Comparison of ENCODE assay signal across 8 cellular contexts in genomic region chr3:73502609-73503560, GRCh38.
DNase-seq lines count a peak whose midpoint lies in the region; ATAC-seq, FAIRE-seq and TF ChIP-seq lines count a peak whose summit lies in the region.

No MANE protein-coding gene starts in this region.

- H3K4me2 ChIP-seq in OCI-LY1 (ENCODE audit: low read length): peak overlapping the region; percentile 47

- TF ChIP-seq CTCF in OCI-LY1 (IDR thresholded peaks at IDR 0.05; ENCODE audit: low read length) (peak; percentile 91), omental fat pad (IDR thresholded peaks at IDR 0.05) (peak in 1 of 3 donors; percentile 34), uterus (IDR thresholded peaks at IDR 0.05) (peak; percentile 73 to 92 (median 82))

- no peaks in the 10 kb centered on the region for H3K9me3 Mint-ChIP-seq in activated T-cell treated with anti-CD3 and anti-CD28 coated beads, Interleukin-2, amount 50 U/mL, for 72 hours

- H2AFZ ChIP-seq in OCI-LY1 (ENCODE audit: low read length): no peak overlapping the region; the same call in 1 of the 2 replicates

- H3K4me1 ChIP-seq in OCI-LY1 (ENCODE audit: insufficient read depth, low read length, severe bottlenecking) (peaks cover 21% of the 10 kb centered on the region), uterus (peaks cover 3 to 13% of the 10 kb centered on the region in 2 donors)

- H3K9me3 ChIP-seq in OCI-LY1 (ENCODE audit: low read length) (no peaks in the 10 kb centered on the region), uterus (no peaks in the 10 kb centered on the region)

- no peak overlapping the region for H3K27ac Mint-ChIP-seq in activated T-cell treated with anti-CD3 and anti-CD28 coated beads, Interleukin-2, amount 50 U/mL, for 72 hours

- no peaks in the 10 kb centered on the region for H4K20me1 ChIP-seq in OCI-LY1 (ENCODE audit: insufficient read depth, low read length)

- no peaks in the 10 kb centered on the region for H3K27me3 ChIP-seq in OCI-LY1 (ENCODE audit: insufficient read depth, low read length)
- no peaks in the 10 kb centered on the region for H3K27me3 ChIP-seq in uterus

- no peak for TF ChIP-seq POLR2A in uterus (IDR thresholded peaks at IDR 0.05)

- H3K27ac ChIP-seq in OCI-LY1 (ENCODE audit: low read depth, low read length, poor library complexity, severe bottlenecking) (peak overlapping the region; percentile 70), uterus (peak overlapping the region in 1 of 2 donors; percentile 34)

- H3F3A ChIP-seq in OCI-LY1 (ENCODE audit: insufficient read depth, low read length): no peaks in the 10 kb centered on the region

- ATAC-seq in GM21367 (IDR thresholded peaks at IDR 0.05; ENCODE audit: unreplicated experiment) (peak; percentile 67), omental fat pad (ENCODE audit: low FRiP score) (peak; percentile 70)
- peak in 1 of 2 donors; percentile 61 for ATAC-seq in activated T-cell treated with anti-CD3 and anti-CD28 coated beads, Interleukin-2, amount 50 U/mL, for 72 hours (replicated peaks in 1 of 2)

- H3K9me2 ChIP-seq in OCI-LY1 (ENCODE audit: low read depth, low read length): no peaks in the 10 kb centered on the region

- DNase-seq in Daoy (ENCODE audit: low read depth) (peak; percentile 56), HPDE6-E6E7 (ENCODE audit: extremely low spot score) (peak; percentile 1), frontal cortex (ENCODE audit: low spot score in 2 of 2) (peak; percentile 41 to 62), omental fat pad (ENCODE audit: low spot score) (no peak), uterus (peak; percentile 77 to 83)
- peak; percentile 44 to 56 for DNase-seq in activated T-cell treated with anti-CD3 and anti-CD28 coated beads, Interleukin-2, amount 50 U/mL, for 72 hours

- H3K9ac ChIP-seq in OCI-LY1 (ENCODE audit: low read length): peak overlapping the region; percentile 28; the same call in 1 of the 2 replicates

- H3K4me3 ChIP-seq in OCI-LY1 (ENCODE audit: low read depth, low read length, poor library complexity, severe bottlenecking) (no peak overlapping the region), uterus (no peak overlapping the region)

- intact Hi-C loops in uterus (cut with DNase I; ENCODE audit: low total_unique reads): loop anchor here (5.0 kb wide), 1 partner anchor 406 kb away; no protein-coding TSS in a partner anchor

- no peaks in the 10 kb centered on the region for H3K36me3 Mint-ChIP-seq in activated T-cell treated with anti-CD3 and anti-CD28 coated beads, Interleukin-2, amount 50 U/mL, for 72 hours (ENCODE audit: insufficient read depth in 2 of 2)

- peaks cover 14% of the 10 kb centered on the region for H3K27me3 Mint-ChIP-seq in activated T-cell treated with anti-CD3 and anti-CD28 coated beads, Interleukin-2, amount 50 U/mL, for 72 hours (ENCODE audit: low read depth)

- no peak overlapping the region for H3K4me3 Mint-ChIP-seq in activated T-cell treated with anti-CD3 and anti-CD28 coated beads, Interleukin-2, amount 50 U/mL, for 72 hours

- no peaks in the 10 kb centered on the region for H3K36me3 ChIP-seq in OCI-LY1 (ENCODE audit: insufficient read depth, low read length)
- H3K36me3 ChIP-seq in uterus: no peaks in the 10 kb centered on the region

- peak; percentile 56 for FAIRE-seq in frontal cortex (lab: Jason Lieb, UNC)

- H3K79me2 ChIP-seq in OCI-LY1 (ENCODE audit: insufficient read depth, low read length): no peaks in the 10 kb centered on the region

- no peaks in the 10 kb centered on the region for H3K4me1 Mint-ChIP-seq in activated T-cell treated with anti-CD3 and anti-CD28 coated beads, Interleukin-2, amount 50 U/mL, for 72 hours (ENCODE audit: low read depth)
